In genomic region chrX:29090811-29091210, GRCh38 we compare ENCODE assay signal across 11 cellular contexts.
A peak's percentile ranks its signal among the peaks of the same experiment; 100 is the strongest.
DNase-seq lines count a peak whose midpoint lies in the region; ATAC-seq and TF ChIP-seq lines count a peak whose summit lies in the region.
"Had no signal": no experiment of that assay in that cellular context is flagged by ENCODE, and none has a peak within 500 bp of the region (broad histone marks: within the 10 kb centered on the region; RNA-seq: fewer than 3 reads in every experiment).

No MANE protein-coding gene starts in this region.

- TF ChIP-seq CTCF in RWPE2 (IDR thresholded peaks at IDR 0.05; ENCODE audit: poor library complexity, severe bottlenecking) = peak; percentile 26
- peak; percentile 49 for TF ChIP-seq CTCF in foreskin keratinocyte (conservative IDR thresholded peaks at IDR 0.05)
- TF ChIP-seq CTCF in upper lobe of right lung (IDR thresholded peaks at IDR 0.05) = no peak

- H3K27ac ChIP-seq in RWPE2 (ENCODE audit: poor library complexity, severe bottlenecking) (no peak overlapping the region), foreskin keratinocyte (no peak overlapping the region), upper lobe of right lung (no peak overlapping the region)
- H3K27ac ChIP-seq: thyroid gland had no signal

- H3K4me3 ChIP-seq in RWPE2 (ENCODE audit: severe bottlenecking) (no peak overlapping the region), upper lobe of right lung (no peak overlapping the region)
- H3K4me3 ChIP-seq: K562, thyroid gland had no signal

- ATAC-seq in RWPE2 (ENCODE audit: low read depth) (no peak), foreskin keratinocyte (no peak), upper lobe of right lung (no peak)
- ATAC-seq in stimulated activated naive CD8-positive, alpha-beta T cell treated with anti-CD3 and anti-CD28 coated beads, Interleukin-15, Interleukin-2, amounts not matched to agents 100 U/mL and 50 U/mL, for 24 hours = no peak
- ATAC-seq: K562 had no signal

- intact Hi-C loops in upper lobe of right lung (cut with DNase I) = no loop called here

- DNase-seq in NCI-H82 (lab: John Stamatoyannopoulos, UW) (peak; percentile 24), NCI-H82 treated with DMSO at 0.1 percent for 48 hours (lab: John Stamatoyannopoulos, UW; ENCODE audit: unreplicated experiment) (no peak), RWPE2 (ENCODE audit: low spot score) (no peak), foreskin keratinocyte (peak in 1 of 2 donors; percentile 2), renal cortical epithelial cell (ENCODE audit: low read depth) (peak; percentile 16), upper lobe of right lung (no peak)
- no peak for DNase-seq in stimulated activated CD4-positive, alpha-beta T cell treated with anti-CD3 and anti-CD28 coated beads, Interleukin-12 subunit alpha, Interleukin-12 subunit beta, amount 100 ng/mL, for 4 hours
- no peak for DNase-seq in stimulated activated naive CD8-positive, alpha-beta T cell treated with anti-CD3 and anti-CD28 coated beads, Interleukin-15, Interleukin-2, amounts not matched to agents 100 U/mL and 50 U/mL, for 24 hours
- DNase-seq: HFFc6, thyroid gland had no signal

- H3K36me3 ChIP-seq in RWPE2 (ENCODE audit: low read depth) (no peaks in the 10 kb centered on the region), upper lobe of right lung (no peaks in the 10 kb centered on the region)
- H3K36me3 ChIP-seq: thyroid gland had no signal

- H3K27me3 ChIP-seq in RWPE2 (ENCODE audit: insufficient read depth, poor library complexity, severe bottlenecking) (no peaks in the 10 kb centered on the region), foreskin keratinocyte (no peaks in the 10 kb centered on the region), upper lobe of right lung (no peaks in the 10 kb centered on the region)
- H3K27me3 ChIP-seq: thyroid gland had no signal

- H3K4me1 ChIP-seq in RWPE2 (ENCODE audit: insufficient read depth, poor library complexity, severe bottlenecking) = no peaks in the 10 kb centered on the region
- no peaks in the 10 kb centered on the region for H3K4me1 ChIP-seq in foreskin keratinocyte
- H3K4me1 ChIP-seq in upper lobe of right lung = no peaks in the 10 kb centered on the region
- H3K4me1 ChIP-seq: thyroid gland had no signal

- no peaks in the 10 kb centered on the region for H3K9me3 ChIP-seq in RWPE2 (ENCODE audit: severe bottlenecking)
- no peaks in the 10 kb centered on the region for H3K9me3 ChIP-seq in upper lobe of right lung
- H3K9me3 ChIP-seq: thyroid gland had no signal

Comparison
In these comparisons a context has a peak if more than half of its experiments do, and no peak if none do; other contexts are left out.
1. DNase-seq: peak in NCI-H82 (single experiment) and renal cortical epithelial cell (single experiment); none in NCI-H82 treated with DMSO at 0.1 percent for 48 hours (single experiment), RWPE2 (single experiment), stimulated activated CD4-positive, alpha-beta T cell treated with anti-CD3 and anti-CD28 coated beads, Interleukin-12 subunit alpha, Interleukin-12 subunit beta, amount 100 ng/mL, for 4 hours (single experiment), upper lobe of right lung (single experiment) and stimulated activated naive CD8-positive, alpha-beta T cell treated with anti-CD3 and anti-CD28 coated beads, Interleukin-15, Interleukin-2, amounts not matched to agents 100 U/mL and 50 U/mL, for 24 hours (single experiment).